ENCODE assay signal across 27 cellular contexts in genomic region chr5:31385774-31386537, GRCh38.
DNase-seq lines count a peak whose midpoint lies in the region; FAIRE-seq and TF ChIP-seq lines count a peak whose summit lies in the region.
"Had no signal": no experiment of that assay in that cellular context is flagged by ENCODE, and none has a peak within 500 bp of the region (broad histone marks: within the 10 kb centered on the region; RNA-seq: fewer than 3 reads in every experiment).

No MANE protein-coding gene starts in this region.

- DNase-seq in COLO829 (ENCODE audit: low spot score) (peak; percentile 64), H54 (ENCODE audit: insufficient read length, low spot score) (peak; percentile 25), MV-4-11 (lab: John Stamatoyannopoulos, UW) (peak; percentile 46), choroid plexus epithelial cell (ENCODE audit: low read depth) (peak; percentile 30), HEK293T (ENCODE audit: extremely low spot score) (no peak), right atrium auricular region (ENCODE audit: low spot score) (no peak), MM.1S (no peak)
- no peak for DNase-seq in stimulated activated CD4-positive, alpha-beta T cell treated with anti-CD3 and anti-CD28 coated beads, Interleukin-12 subunit alpha, Interleukin-12 subunit beta, amount 100 ng/mL, for 4 hours
- DNase-seq: activated CD4-positive, CD25-positive, alpha-beta regulatory T cell treated with anti-CD3 and anti-CD28 coated beads, Interleukin-2, amount 50 U/mL, for 72 hours; activated CD8-positive, alpha-beta T cell treated with anti-CD3 and anti-CD28 coated beads, Interleukin-2, amount 10 ng/mL, durations not matched to agents 7 days and 5 days; activated naive CD4-positive, alpha-beta T cell treated with anti-CD3 and anti-CD28 coated beads, Interleukin-2, amount 50 U/mL, for 16 hours; CD8-positive, alpha-beta T cell; DMS153; GDM1; hippocampal formation; KG1; lower lobe of right lung; NCI-H1105; NCI-H187; NCI-H446 treated with DMSO at 0.1 percent for 48 hours; occipital lobe; stimulated activated CD4-positive, alpha-beta T cell treated with anti-CD3 and anti-CD28 coated beads, Interleukin-4, amount 100 ng/mL, for 24 hours; T-helper 2 cell had no signal

- TF ChIP-seq POLR2A in H54 (IDR thresholded peaks at IDR 0.05; ENCODE audit: low read depth, low read length): no peak

- CTCF ChIA-PET in HEK293T (lab: Yijun Ruan, JAX): no interaction called here

- H3K27me3 ChIP-seq in right atrium auricular region: no peaks in the 10 kb centered on the region
- H3K27me3 ChIP-seq in MM.1S (replicated peaks; ENCODE audit: insufficient read depth, low read length): no peaks in the 10 kb centered on the region
- H3K27me3 ChIP-seq: tibial nerve had no signal

- TF ChIP-seq CTCF in choroid plexus epithelial cell (conservative IDR thresholded peaks at IDR 0.05; ENCODE audit: low read depth, low read length) (no peak), right atrium auricular region (IDR thresholded peaks at IDR 0.05) (no peak), MM.1S (IDR thresholded peaks at IDR 0.05; ENCODE audit: low read length) (no peak)

- H3K9me3 ChIP-seq in right atrium auricular region (peaks cover 0 to 9% of the 10 kb centered on the region in 2 donors), MM.1S (replicated peaks; ENCODE audit: insufficient read depth, low read length) (no peaks in the 10 kb centered on the region)
- H3K9me3 ChIP-seq: prostate gland had no signal

- no peaks in the 10 kb centered on the region for H3F3A ChIP-seq in MM.1S (ENCODE audit: insufficient read depth, low read length)

- H3K9ac ChIP-seq in MM.1S (ENCODE audit: low read length): no peak overlapping the region

- no peak overlapping the region for H2AFZ ChIP-seq in MM.1S (ENCODE audit: low read length)

- H3K4me1 ChIP-seq in right atrium auricular region (no peaks in the 10 kb centered on the region), MM.1S (ENCODE audit: low read length) (no peaks in the 10 kb centered on the region)
- H3K4me1 ChIP-seq: lower lobe of right lung, prostate gland, tibial nerve had no signal

- POLR2A ChIA-PET in HEK293T (lab: Yijun Ruan, JAX): no interaction called here

- no peaks in the 10 kb centered on the region for H3K79me2 ChIP-seq in MM.1S (ENCODE audit: low read length)

- H3K36me3 ChIP-seq in right atrium auricular region (no peaks in the 10 kb centered on the region), MM.1S (replicated peaks; ENCODE audit: insufficient read depth, low read length) (no peaks in the 10 kb centered on the region)
- H3K36me3 ChIP-seq: lower lobe of right lung, prostate gland, tibial nerve had no signal

- no peaks in the 10 kb centered on the region for H3K9me2 ChIP-seq in MM.1S (replicated peaks; ENCODE audit: insufficient read depth, low read length)

- no peak overlapping the region for H3K4me2 ChIP-seq in MM.1S (ENCODE audit: low read depth, low read length)

- H4K20me1 ChIP-seq in MM.1S (ENCODE audit: insufficient read depth, low read length): no peaks in the 10 kb centered on the region

- H3K27ac ChIP-seq in right atrium auricular region (no peak overlapping the region), MM.1S (ENCODE audit: low read length) (no peak overlapping the region)
- H3K27ac ChIP-seq: lower lobe of right lung, prostate gland, tibial nerve had no signal

- no peak overlapping the region for H3K4me3 ChIP-seq in choroid plexus epithelial cell (ENCODE audit: low read depth, low read length)
- no peak overlapping the region for H3K4me3 ChIP-seq in right atrium auricular region
- no peak overlapping the region for H3K4me3 ChIP-seq in MM.1S (ENCODE audit: low read length)
- H3K4me3 ChIP-seq: lower lobe of right lung, prostate gland, tibial nerve had no signal

- FAIRE-seq in H54 (lab: Jason Lieb, UNC): no peak
- FAIRE-seq: endothelial cell of umbilical vein, HTR-8/SVneo had no signal

TF ChIP-seq in HEK293T, 16 proteins besides CTCF, POLR2A, EP300 and RAD21:
- TF ChIP-seq TARDBP (IDR thresholded peaks at IDR 0.05) (no peak), CTBP1 (IDR thresholded peaks at IDR 0.05; ENCODE audit: borderline replicate concordance) (no peak), LEF1 (IDR thresholded peaks at IDR 0.05; ENCODE audit: borderline replicate concordance) (no peak), SUZ12 (IDR thresholded peaks at IDR 0.05) (no peak), ELF4 (IDR thresholded peaks at IDR 0.05) (no peak), ARNT (IDR thresholded peaks at IDR 0.05) (no peak), PKNOX1 (IDR thresholded peaks at IDR 0.05) (no peak), L3MBTL2 (conservative IDR thresholded peaks at IDR 0.05) (no peak), BHLHE40 (IDR thresholded peaks at IDR 0.05; ENCODE audit: borderline replicate concordance) (no peak), FOXA1 (IDR thresholded peaks at IDR 0.05) (no peak), HDGF (IDR thresholded peaks at IDR 0.05; ENCODE audit: borderline replicate concordance) (no peak), FOXK2 (IDR thresholded peaks at IDR 0.05) (no peak), NFRKB (IDR thresholded peaks at IDR 0.05) (no peak)

Comparison
In these comparisons a context has a peak if more than half of its experiments do, and no peak if none do; other contexts are left out.
1. DNase-seq: peak in COLO829 (single experiment), H54 (single experiment), MV-4-11 (single experiment) and choroid plexus epithelial cell (single experiment); none in HEK293T (single experiment), stimulated activated CD4-positive, alpha-beta T cell treated with anti-CD3 and anti-CD28 coated beads, Interleukin-12 subunit alpha, Interleukin-12 subunit beta, amount 100 ng/mL, for 4 hours (single experiment), right atrium auricular region (single experiment) and MM.1S (single experiment).